In genomic region chr19:6718741-6719539, GRCh38 we compare ENCODE assay signal across 9 cellular contexts. TPM values are rescaled to one million over a fixed set of nuclear protein-coding genes. Genes with fewer than 3 reads are reported as not detected.
DNase-seq lines count a peak whose midpoint lies in the region; ATAC-seq and TF ChIP-seq lines count a peak whose summit lies in the region.
"Had no signal": no experiment of that assay in that cellular context is flagged by ENCODE, and none has a peak within 500 bp of the region (broad histone marks: within the 10 kb centered on the region; RNA-seq: fewer than 3 reads in every experiment).

No MANE protein-coding gene starts in this region.

- H3K27me3 ChIP-seq in left lung (peaks cover 0 to 3% of the 10 kb centered on the region in 2 donors), MG63 (no peaks in the 10 kb centered on the region)

- POLR2A ChIA-PET in HEK293T (lab: Yijun Ruan, JAX): no interaction called here

- ATAC-seq in left lung (peak; percentile 45), HG02970 (IDR thresholded peaks at IDR 0.05; ENCODE audit: low FRiP score, unreplicated experiment) (no peak), HG02588 (IDR thresholded peaks at IDR 0.05; ENCODE audit: unreplicated experiment) (no peak)

- peaks cover 26 to 39% of the 10 kb centered on the region in 2 donors for H3K4me1 ChIP-seq in left lung

- DNase-seq in Ammon's horn (ENCODE audit: low spot score) (peak; percentile 73), HEK293T (ENCODE audit: extremely low spot score) (peak; percentile 96), left lung (peak in 1 of 2 donors; percentile 81), MG63 (no peak), NCI-H748 (lab: John Stamatoyannopoulos, UW; ENCODE audit: unreplicated experiment) (no peak)
- peak; percentile 39 for DNase-seq in activated naive CD4-positive, alpha-beta T cell treated with anti-CD3 and anti-CD28 coated beads, Interleukin-2, amount 50 U/mL, for 16 hours
- DNase-seq: heart right ventricle had no signal

- intact Hi-C loops in left lung (cut with DNase I): no loop called here

- H3K36me3 ChIP-seq in left lung (no peaks in the 10 kb centered on the region), MG63 (no peaks in the 10 kb centered on the region)
- H3K36me3 ChIP-seq: heart right ventricle had no signal

- no peak overlapping the region for H3K27ac ChIP-seq in left lung

- H3K9me3 ChIP-seq in left lung (no peaks in the 10 kb centered on the region), MG63 (no peaks in the 10 kb centered on the region)
- H3K9me3 ChIP-seq: heart right ventricle had no signal

- H3K4me3 ChIP-seq in left lung (peak overlapping the region; percentile 22 to 47), MG63 (no peak overlapping the region)

- no peak for TF ChIP-seq CTCF in left lung (IDR thresholded peaks at IDR 0.05)

- CTCF ChIA-PET in HEK293T (lab: Yijun Ruan, JAX): no interaction called here

TF ChIP-seq in HEK293T, 16 proteins besides CTCF, POLR2A, EP300 and RAD21:
- TF ChIP-seq SUZ12 (IDR thresholded peaks at IDR 0.05) (no peak), SP1 (IDR thresholded peaks at IDR 0.05) (peak; percentile 38)
TF ChIP-seq in HEK293T: peak in this region for 1.

RNA-seq across cellular contexts. Expression of gene C3, which starts 1.5 kb away (rescaled TPM):
- total RNA-seq in left lung: 100 to 1,000 TPM; 748 to 881 TPM
- total RNA-seq in MG63 (2014; rRNA removed; shearing (Covaris generic); ENCODE audit: low replicate concordance): 2.2 and 7.5 TPM in 2 replicates

RNA-seq across cellular contexts. Expression of gene GPR108, which starts 18.4 kb away (rescaled TPM):
- 10 to 100 TPM; 64.1 to 81.7 TPM for total RNA-seq in left lung
- total RNA-seq in MG63 (2014; rRNA removed; shearing (Covaris generic); ENCODE audit: low replicate concordance): 39.4 and 78.1 TPM in 2 replicates

RNA-seq across cellular contexts. Expression of gene TRIP10, which starts 20.5 kb away (rescaled TPM):
- 10 to 100 TPM; 62.3 to 75.3 TPM for total RNA-seq in left lung
- 37.2 and 58.3 TPM in 2 replicates for total RNA-seq in MG63 (2014; rRNA removed; shearing (Covaris generic); ENCODE audit: low replicate concordance)

RNA-seq across cellular contexts. Expression of gene SH2D3A, which starts 48.3 kb away (rescaled TPM):
- 10 to 100 TPM; 24.2 to 27.6 TPM for total RNA-seq in left lung
- total RNA-seq in MG63 (2014; rRNA removed; shearing (Covaris generic); ENCODE audit: low replicate concordance): not detected in 2 replicates

RNA-seq across cellular contexts. Expression of gene TNFSF14, which starts 49.0 kb away (rescaled TPM):
- 1 to 10 TPM; 2.1 to 6.2 TPM for total RNA-seq in left lung
- total RNA-seq in MG63 (2014; rRNA removed; shearing (Covaris generic); ENCODE audit: low replicate concordance): not detected in 2 replicates

Comparison
In these comparisons a context has a peak if more than half of its experiments do, and no peak if none do; other contexts are left out.
1. DNase-seq: peak in Ammon's horn (single experiment), HEK293T (single experiment) and activated naive CD4-positive, alpha-beta T cell treated with anti-CD3 and anti-CD28 coated beads, Interleukin-2, amount 50 U/mL, for 16 hours (single experiment); none in MG63 (single experiment) and NCI-H748 (single experiment).
2. RNA of gene C3, which starts 1.5 kb away (total RNA-seq): 748 to 881 TPM in left lung; 2.2 to 7.5 TPM in MG63; every median in the first group is over 10 times any median in the second.